In genomic region chr10:38032881-38033280, GRCh38 we compare ENCODE assay signal across 19 cellular contexts. TPM values are rescaled to one million over a fixed set of nuclear protein-coding genes. Genes with fewer than 3 reads are reported as not detected.
DNase-seq lines count a peak whose midpoint lies in the region; ATAC-seq and TF ChIP-seq lines count a peak whose summit lies in the region.
"Had no signal": no experiment of that assay in that cellular context is flagged by ENCODE, and none has a peak within 500 bp of the region (broad histone marks: within the 10 kb centered on the region; RNA-seq: fewer than 3 reads in every experiment).

No MANE protein-coding gene starts in this region.

- peaks cover 0 to 15% (median 0%) of the 10 kb centered on the region in 9 donors for H3K4me1 ChIP-seq in heart right ventricle
- peaks cover 8 to 10% of the 10 kb centered on the region in 2 experiments for H3K4me1 ChIP-seq in neutrophil (ENCODE audit: control insufficient read depth in 1 of 2, insufficient read depth in 1 of 2, low read depth in 1 of 2, low read length in 1 of 2)
- H3K4me1 ChIP-seq in aorta (ENCODE audit: control insufficient read depth in 1 of 2, insufficient read depth in 2 of 2, low read length in 2 of 2), result no peaks in the 10 kb centered on the region
- H3K4me1 ChIP-seq: A549, tibial artery had no signal

- H3K9me3 ChIP-seq in heart right ventricle (no peaks in the 10 kb centered on the region), neutrophil (no peaks in the 10 kb centered on the region), aorta (ENCODE audit: control insufficient read depth, low read length) (no peaks in the 10 kb centered on the region)
- H3K9me3 ChIP-seq: tibial artery had no signal

- H3K27me3 ChIP-seq in heart right ventricle, result no peaks in the 10 kb centered on the region
- no peaks in the 10 kb centered on the region for H3K27me3 ChIP-seq in neutrophil
- no peaks in the 10 kb centered on the region for H3K27me3 ChIP-seq in aorta (ENCODE audit: control insufficient read depth in 1 of 2, insufficient read depth in 2 of 2, low read length in 1 of 2)
- H3K27me3 ChIP-seq: brain microvascular endothelial cell, dorsolateral prefrontal cortex, tibial artery had no signal

- H3K36me3 ChIP-seq in heart right ventricle (peaks cover 0 to 96% (median 21%) of the 10 kb centered on the region in 9 donors), neutrophil (peaks cover 77% of the 10 kb centered on the region), aorta (ENCODE audit: control insufficient read depth in 1 of 2, insufficient read depth in 2 of 2, low read length in 1 of 2) (peaks cover 0 to 6% of the 10 kb centered on the region in 2 donors)
- H3K36me3 ChIP-seq: brain microvascular endothelial cell had no signal

- peak overlapping the region in 9 of 10 donors; percentile 33 to 80 (median 68) for H3K27ac ChIP-seq in heart right ventricle
- H3K27ac ChIP-seq in neutrophil, result peak overlapping the region; percentile 68
- no peak overlapping the region for H3K27ac ChIP-seq in aorta (ENCODE audit: low read depth in 1 of 2, low read length in 2 of 2)
- H3K27ac ChIP-seq: A549, brain microvascular endothelial cell, C4-2B, dorsolateral prefrontal cortex, tibial artery had no signal

- intact Hi-C loops in heart right ventricle (cut with DNase I) (loop anchor here in 1 of 10 donors (10.0 kb wide), 1 partner anchor 62 kb away; the partner anchor contains the start of gene ZNF37A), Right ventricle myocardium inferior (cut with DNase I) (no loop called here), aorta (cut with DNase I) (no loop called here)

- 52 to 82% methylated on average over 5 of the region's 5 CpGs for WGBS in heart right ventricle, 2 donors
- WGBS in aorta, 2 donors, result 72 to 81% methylated on average over 5 of the region's 5 CpGs

- DNase-seq in heart right ventricle (peak in 1 of 2 donors; percentile 8), Right ventricle myocardium inferior (ENCODE audit: missing footprints) (no peak), fibroblast of the aortic adventitia (ENCODE audit: low read depth) (peak; percentile 43), aorta (no peak), globus pallidus (ENCODE audit: low spot score) (no peak)
- no peak for DNase-seq in NK-92 treated with Interleukin-12 subunit alpha and Interleukin-12 subunit beta, amount 100 ng/mL, for 24 hours (lab: John Stamatoyannopoulos, UW)
- DNase-seq: brain microvascular endothelial cell, DMS153, dorsolateral prefrontal cortex, NCI-H1105 treated with DMSO at 0.1 percent for 48 hours, tibial artery had no signal

- TF ChIP-seq CTCF in heart right ventricle (IDR thresholded peaks at IDR 0.05) (no peak), fibroblast of the aortic adventitia (IDR thresholded peaks at IDR 0.05; ENCODE audit: insufficient read depth, low read length) (no peak), neutrophil (IDR thresholded peaks at IDR 0.05) (no peak)

- no peak for TF ChIP-seq POLR2A in GM18505 (IDR thresholded peaks at IDR 0.05; ENCODE audit: borderline replicate concordance, extremely low read depth, insufficient read depth, insufficient read length)

- H3K4me3 ChIP-seq in heart right ventricle (no peak overlapping the region), fibroblast of the aortic adventitia (ENCODE audit: low read depth, low read length) (no peak overlapping the region), neutrophil (ENCODE audit: low read depth in 1 of 2, low read length in 1 of 2) (no peak overlapping the region), aorta (ENCODE audit: low read length in 2 of 2) (no peak overlapping the region)
- H3K4me3 ChIP-seq: A549, dorsolateral prefrontal cortex, tibial artery had no signal

- peak; percentile 43 to 87 (median 71) for ATAC-seq in heart right ventricle
- ATAC-seq in Right ventricle myocardium inferior, result no peak
- peak; percentile 54 for ATAC-seq in aorta (ENCODE audit: low FRiP score)
- no peak for ATAC-seq in GM18505 (IDR thresholded peaks at IDR 0.05; ENCODE audit: unreplicated experiment)
- ATAC-seq: A549; activated CD4-positive, CD25-positive, alpha-beta regulatory T cell treated with anti-CD3 and anti-CD28 coated beads, Interleukin-2, amount 50 U/mL, for 24 hours; activated naive CD4-positive, alpha-beta T cell treated with anti-CD3 and anti-CD28 coated beads, Interleukin-2, amount 50 U/mL, for 72 hours; esophagus mucosa; Panc1 had no signal

RNA-seq across cellular contexts. Expression of gene ZNF33A, which starts 22.4 kb away (rescaled TPM):
- total RNA-seq in heart right ventricle, result 10 to 100 TPM; 16.8 to 27.7 (median 23.2) TPM
- polyA plus RNA-seq in heart right ventricle, result 10 to 100 TPM in 1 of 2 donors, 1 to 10 TPM in 1; 5.6 to 10.8 TPM
- 21.2 TPM for total RNA-seq in Right ventricle myocardium inferior
- total RNA-seq in fibroblast of the aortic adventitia (ENCODE audit: low replicate concordance), result 19.3 and 21.4 TPM in 2 replicates
- total RNA-seq in aorta, result 10 to 100 TPM; 28.9 to 31.6 TPM
- polyA plus RNA-seq in aorta, result 10 to 100 TPM; 10.2 to 10.8 TPM

RNA-seq across cellular contexts. Expression of gene ZNF25, which starts 56.4 kb away (rescaled TPM):
- total RNA-seq in heart right ventricle (10 to 100 TPM; 15.2 to 22.9 (median 20.4) TPM), Right ventricle myocardium inferior (16.7 TPM), fibroblast of the aortic adventitia (ENCODE audit: low replicate concordance) (7.9 and 14.8 TPM in 2 replicates), aorta (10 to 100 TPM; 23.0 to 23.2 TPM)
- polyA plus RNA-seq in heart right ventricle (1 to 10 TPM; 4.1 to 6.1 TPM), aorta (10 to 100 TPM; 13.1 to 16.5 TPM)

Comparison
In these comparisons a context has a peak if more than half of its experiments do, and no peak if none do; other contexts are left out.
1. ATAC-seq: peak in heart right ventricle (8 of 8) and aorta (single experiment); none in Right ventricle myocardium inferior (single experiment) and GM18505 (single experiment).
2. H3K27ac ChIP-seq: peak in heart right ventricle (9 of 10) and neutrophil (single experiment); none in aorta (0 of 2).